ENCODE assay signal across 8 cellular contexts in genomic region chr15:76932090-76932966, GRCh38.
A peak's percentile ranks its signal among the peaks of the same experiment; 100 is the strongest.
DNase-seq lines count a peak whose midpoint lies in the region; ATAC-seq lines count a peak whose summit lies in the region.

No MANE protein-coding gene starts in this region.

- H3K4me3 ChIP-seq in iPS-18a (ENCODE audit: low read length), result peak overlapping the region; percentile 90

- peak overlapping the region; percentile 63 for H3K27ac ChIP-seq in iPS-18a (ENCODE audit: low read length)

- no peaks in the 10 kb centered on the region for H3K9me3 Mint-ChIP-seq in activated naive CD4-positive, alpha-beta T cell treated with anti-CD3 and anti-CD28 coated beads, Interleukin-2, amount 50 U/mL, for 24 hours
- no peaks in the 10 kb centered on the region for H3K9me3 Mint-ChIP-seq in stimulated activated memory B cell treated with anti-CD40 and anti-IgM and Interleukin-4, amounts not matched to agents 10 μg/mL and 1 μg/mL and 100 μg/mL, for 72 hours

- H3K27me3 ChIP-seq in iPS-18a (ENCODE audit: control insufficient read depth, insufficient read depth, low read length), result no peaks in the 10 kb centered on the region

- peaks cover 6% of the 10 kb centered on the region for H3K4me1 ChIP-seq in iPS-18a (ENCODE audit: control insufficient read depth, low read depth, low read length)

- peak overlapping the region; percentile 90 for H3K4me3 Mint-ChIP-seq in activated naive CD4-positive, alpha-beta T cell treated with anti-CD3 and anti-CD28 coated beads, Interleukin-2, amount 50 U/mL, for 24 hours
- peak overlapping the region; percentile 86 for H3K4me3 Mint-ChIP-seq in stimulated activated memory B cell treated with anti-CD40 and anti-IgM and Interleukin-4, amounts not matched to agents 10 μg/mL and 1 μg/mL and 100 μg/mL, for 72 hours

- H3K27ac Mint-ChIP-seq in activated naive CD4-positive, alpha-beta T cell treated with anti-CD3 and anti-CD28 coated beads, Interleukin-2, amount 50 U/mL, for 24 hours, result peak overlapping the region; percentile 78
- peak overlapping the region; percentile 88 for H3K27ac Mint-ChIP-seq in stimulated activated memory B cell treated with anti-CD40 and anti-IgM and Interleukin-4, amounts not matched to agents 10 μg/mL and 1 μg/mL and 100 μg/mL, for 72 hours

- no peaks in the 10 kb centered on the region for H3K9me3 ChIP-seq in iPS-18a (ENCODE audit: control insufficient read depth, low read depth, low read length)

- peak; percentile 1 for ATAC-seq in HG03432 (IDR thresholded peaks at IDR 0.05; ENCODE audit: unreplicated experiment)
- ATAC-seq in stimulated activated memory B cell treated with anti-CD40 and anti-IgM and Interleukin-4, amounts not matched to agents 10 μg/mL and 1 μg/mL and 100 μg/mL, for 72 hours, result no peak

- DNase-seq in EL, result peak; percentile 14
- no peak for DNase-seq in NK-92 treated with Interleukin-12 subunit alpha and Interleukin-12 subunit beta, amount 100 ng/mL, for 24 hours (lab: John Stamatoyannopoulos, UW)
- no peak for DNase-seq in AML-193 (lab: John Stamatoyannopoulos, UW)
- no peak for DNase-seq in activated CD4-positive, CD25-positive, alpha-beta regulatory T cell (lab: John Stamatoyannopoulos, UW)

- H3K4me1 Mint-ChIP-seq in activated naive CD4-positive, alpha-beta T cell treated with anti-CD3 and anti-CD28 coated beads, Interleukin-2, amount 50 U/mL, for 24 hours, result peaks cover 32% of the 10 kb centered on the region
- H3K4me1 Mint-ChIP-seq in stimulated activated memory B cell treated with anti-CD40 and anti-IgM and Interleukin-4, amounts not matched to agents 10 μg/mL and 1 μg/mL and 100 μg/mL, for 72 hours, result peaks cover 30% of the 10 kb centered on the region

- peaks cover 10% of the 10 kb centered on the region for H3K36me3 Mint-ChIP-seq in activated naive CD4-positive, alpha-beta T cell treated with anti-CD3 and anti-CD28 coated beads, Interleukin-2, amount 50 U/mL, for 24 hours
- peaks cover 8% of the 10 kb centered on the region for H3K36me3 Mint-ChIP-seq in stimulated activated memory B cell treated with anti-CD40 and anti-IgM and Interleukin-4, amounts not matched to agents 10 μg/mL and 1 μg/mL and 100 μg/mL, for 72 hours

- H3K9ac ChIP-seq in iPS-18a (ENCODE audit: low read length), result peak overlapping the region; percentile 96

- H3K36me3 ChIP-seq in iPS-18a (ENCODE audit: control insufficient read depth, low read depth, low read length), result peaks cover 37% of the 10 kb centered on the region

- no peaks in the 10 kb centered on the region for H3K27me3 Mint-ChIP-seq in activated naive CD4-positive, alpha-beta T cell treated with anti-CD3 and anti-CD28 coated beads, Interleukin-2, amount 50 U/mL, for 24 hours
- no peaks in the 10 kb centered on the region for H3K27me3 Mint-ChIP-seq in stimulated activated memory B cell treated with anti-CD40 and anti-IgM and Interleukin-4, amounts not matched to agents 10 μg/mL and 1 μg/mL and 100 μg/mL, for 72 hours
